11 cellular contexts compared by ENCODE assay signal in genomic region chr12:94954029-94954685, GRCh38. TPM values are rescaled to one million over a fixed set of nuclear protein-coding genes. Genes with fewer than 3 reads are reported as not detected.
DNase-seq lines count a peak whose midpoint lies in the region; TF ChIP-seq lines count a peak whose summit lies in the region.
"Had no signal": no experiment of that assay in that cellular context is flagged by ENCODE, and none has a peak within 500 bp of the region (broad histone marks: within the 10 kb centered on the region; RNA-seq: fewer than 3 reads in every experiment).

No MANE protein-coding gene starts in this region.

- H3K9me3 ChIP-seq in osteoblast (ENCODE audit: low read depth, low read length): no peaks in the 10 kb centered on the region
- H3K9me3 ChIP-seq: ascending aorta, spleen had no signal

- no peak overlapping the region for H3K27ac ChIP-seq in osteoblast (ENCODE audit: low read depth, low read length)
- H3K27ac ChIP-seq: ascending aorta, spleen had no signal

- H3K27me3 ChIP-seq in osteoblast (ENCODE audit: insufficient read depth, low read length): peaks cover 10% of the 10 kb centered on the region
- H3K27me3 ChIP-seq: ascending aorta, spleen had no signal

- no peaks in the 10 kb centered on the region for H4K20me1 ChIP-seq in osteoblast (ENCODE audit: insufficient read depth, low read length)

- H2AFZ ChIP-seq in osteoblast (ENCODE audit: low read length): no peak overlapping the region

- peak; percentile 11 for DNase-seq in GDM1 (lab: John Stamatoyannopoulos, UW)
- peak; percentile 28 to 69 for DNase-seq in NCI-H524 (lab: John Stamatoyannopoulos, UW)
- peak; percentile 91 for DNase-seq in epithelial cell of esophagus (ENCODE audit: low read depth)
- peak; percentile 90 for DNase-seq in osteoblast (ENCODE audit: insufficient read length, low spot score, missing footprints)
- no peak for DNase-seq in NCI-H1092 (lab: John Stamatoyannopoulos, UW)
- no peak for DNase-seq in NK-92 (lab: John Stamatoyannopoulos, UW; ENCODE audit: unreplicated experiment)
- DNase-seq in cerebellum (ENCODE audit: low spot score): no peak
- no peak for DNase-seq in activated CD4-positive, CD25-positive, alpha-beta regulatory T cell (lab: John Stamatoyannopoulos, UW)
- DNase-seq: NCI-H510A, spleen had no signal

- no peak for TF ChIP-seq CTCF in epithelial cell of esophagus (IDR thresholded peaks at IDR 0.05; ENCODE audit: insufficient read depth, low read depth, low read length, missing control alignments)
- TF ChIP-seq CTCF in osteoblast (IDR thresholded peaks at IDR 0.05; ENCODE audit: extremely low read depth, low read depth, low read length): no peak

- no peaks in the 10 kb centered on the region for H3K79me2 ChIP-seq in osteoblast (ENCODE audit: insufficient read depth, low read length)

- H3K4me2 ChIP-seq in osteoblast (ENCODE audit: insufficient read depth, low read length): no peak overlapping the region

- H3K4me1 ChIP-seq in osteoblast (ENCODE audit: insufficient read depth, low read length): peaks cover 10% of the 10 kb centered on the region
- H3K4me1 ChIP-seq: ascending aorta, spleen had no signal

- no peak overlapping the region for H3K4me3 ChIP-seq in epithelial cell of esophagus (ENCODE audit: low read length)
- no peak overlapping the region for H3K4me3 ChIP-seq in osteoblast (ENCODE audit: insufficient read depth, low read length)
- H3K4me3 ChIP-seq: ascending aorta, spleen had no signal

- no peaks in the 10 kb centered on the region for H3K36me3 ChIP-seq in osteoblast (ENCODE audit: insufficient read depth, low read length)
- H3K36me3 ChIP-seq: ascending aorta, spleen had no signal

RNA-seq across cellular contexts. Expression of gene NDUFA12, which starts 49.3 kb away (rescaled TPM):
- total RNA-seq in osteoblast (49.2 and 66.6 TPM in 2 replicates), cerebellum (65.3 TPM)

Comparison
In these comparisons a context has a peak if more than half of its experiments do, and no peak if none do; other contexts are left out.
1. DNase-seq: peak in GDM1 (single experiment), NCI-H524 (2 of 2), epithelial cell of esophagus (single experiment) and osteoblast (single experiment); none in NCI-H1092 (single experiment), NK-92 (single experiment), cerebellum (single experiment) and activated CD4-positive, CD25-positive, alpha-beta regulatory T cell (0 of 4).